1 cellular context compared by ENCODE assay signal in genomic region chr14:30546735-30547134, GRCh38.
TF ChIP-seq lines count a peak whose summit lies in the region.
"Not testable (repeated sequence)": the region's sequence is repeated elsewhere in the genome, so short reads cannot be mapped to it uniquely, and the experiment has no call there.

No MANE protein-coding gene starts in this region.

TF ChIP-seq in HepG2, 621 proteins besides CTCF, POLR2A, EP300 and RAD21 (continued from another document):
- TF ChIP-seq ZBTB40 (IDR thresholded peaks at IDR 0.05) (0 out of 2 replicates have a peak, but pooled peaks have one; percentile 14), HMGXB3 (CRISPR knock-in tag; IDR thresholded peaks at IDR 0.05; ENCODE audit: borderline replicate concordance) (0 out of 2 replicates have a peak, but pooled peaks have one; percentile 35), ZMYM2 (CRISPR knock-in tag; IDR thresholded peaks at IDR 0.05) (peak; percentile 47; the same call in 1 of the 2 replicates)
- not testable (repeated sequence) for TF ChIP-seq ZBTB40 (CRISPR knock-in tag; IDR thresholded peaks at IDR 0.05)
